ENCODE assay signal across 10 cellular contexts in genomic region chr1:25435315-25436103, GRCh38. TPM values are rescaled to one million over a fixed set of nuclear protein-coding genes. Genes with fewer than 3 reads are reported as not detected.
A peak's percentile ranks its signal among the peaks of the same experiment; 100 is the strongest.
DNase-seq lines count a peak whose midpoint lies in the region; ATAC-seq and TF ChIP-seq lines count a peak whose summit lies in the region.
"Had no signal": no experiment of that assay in that cellular context is flagged by ENCODE, and none has a peak within 500 bp of the region (broad histone marks: within the 10 kb centered on the region; RNA-seq: fewer than 3 reads in every experiment).

No MANE protein-coding gene starts in this region.

- no peaks in the 10 kb centered on the region for H3K9me3 ChIP-seq in T-helper 17 cell (ENCODE audit: control insufficient read depth, low read length, poor library complexity, severe bottlenecking)
- no peaks in the 10 kb centered on the region for H3K9me3 ChIP-seq in hepatocyte (ENCODE audit: low read depth)
- H3K9me3 ChIP-seq in tibial nerve, result no peaks in the 10 kb centered on the region
- H3K9me3 ChIP-seq: pancreas had no signal

- H3K27ac Mint-ChIP-seq in activated CD8-positive, alpha-beta memory T cell treated with anti-CD3 and anti-CD28 coated beads, Interleukin-2, amount 10 ng/mL, durations not matched to agents 7 days and 5 days, result peak overlapping the region; percentile 68
- peak overlapping the region; percentile 79 for H3K27ac Mint-ChIP-seq in T-helper 17 cell

- peak overlapping the region; percentile 56 for H3K4me2 ChIP-seq in hepatocyte

- no peaks in the 10 kb centered on the region for H3K9me2 ChIP-seq in hepatocyte (replicated peaks; ENCODE audit: insufficient read depth)

- no peaks in the 10 kb centered on the region for H3K27me3 Mint-ChIP-seq in activated CD8-positive, alpha-beta memory T cell treated with anti-CD3 and anti-CD28 coated beads, Interleukin-2, amount 10 ng/mL, durations not matched to agents 7 days and 5 days
- H3K27me3 Mint-ChIP-seq in T-helper 17 cell, result no peaks in the 10 kb centered on the region

- H3K4me3 ChIP-seq in hepatocyte (no peak overlapping the region), tibial nerve (no peak overlapping the region)
- H3K4me3 ChIP-seq: pancreas had no signal

- H3K4me1 ChIP-seq in hepatocyte (ENCODE audit: insufficient read depth) (peaks cover 36% of the 10 kb centered on the region), tibial nerve (peaks cover 0 to 54% (median 35%) of the 10 kb centered on the region in 4 donors)

- H3K4me1 Mint-ChIP-seq in activated CD8-positive, alpha-beta memory T cell treated with anti-CD3 and anti-CD28 coated beads, Interleukin-2, amount 10 ng/mL, durations not matched to agents 7 days and 5 days, result peaks cover 51% of the 10 kb centered on the region
- H3K4me1 Mint-ChIP-seq in T-helper 17 cell, result peaks cover 39% of the 10 kb centered on the region

- H3K27ac ChIP-seq in hepatocyte (no peak overlapping the region), tibial nerve (peak overlapping the region in 2 of 4 donors; percentile 22 to 53)

- peaks cover 57% of the 10 kb centered on the region for H4K20me1 ChIP-seq in hepatocyte (ENCODE audit: insufficient read depth, poor library complexity, severe bottlenecking)

- H3K36me3 ChIP-seq in hepatocyte (replicated peaks; ENCODE audit: insufficient read depth, low read depth) (no peaks in the 10 kb centered on the region), tibial nerve (no peaks in the 10 kb centered on the region)
- H3K36me3 ChIP-seq: pancreas had no signal

- WGBS in hepatocyte (ENCODE audit: low lambda C conversion rate, missing lambda C conversion rate), result 47% methylated on average over 4 of the region's 4 CpGs
- WGBS in tibial nerve, 2 donors, result 34 to 39% methylated on average over 4 of the region's 4 CpGs

- peak in 1 of 2 donors; percentile 16 for TF ChIP-seq EP300 in tibial nerve (IDR thresholded peaks at IDR 0.05)

- DNase-seq in activated CD8-positive, alpha-beta memory T cell treated with anti-CD3 and anti-CD28 coated beads, Interleukin-2, amount 10 ng/mL, durations not matched to agents 7 days and 5 days, result no peak
- no peak for DNase-seq in activated CD8-positive, alpha-beta memory T cell treated with anti-CD3 and anti-CD28 coated beads, Interleukin-2, amount 50 U/mL, for 4 hours
- DNase-seq in T-helper 17 cell, result no peak
- DNase-seq in hepatocyte (ENCODE audit: low spot score), result no peak
- peak; percentile 19 for DNase-seq in superior temporal gyrus (ENCODE audit: extremely low spot score)
- DNase-seq in tibial nerve (ENCODE audit: low spot score in 2 of 2), result no peak
- no peak for DNase-seq in NCI-H2107 (lab: John Stamatoyannopoulos, UW)
- no peak for DNase-seq in stimulated activated CD8-positive, alpha-beta memory T cell treated with anti-CD3 and anti-CD28 coated beads, Interleukin-4, amount 100 ng/mL, for 48 hours
- DNase-seq: pancreas had no signal

- TF ChIP-seq POLR2A in tibial nerve (IDR thresholded peaks at IDR 0.05), result no peak

- CTCF ChIA-PET in activated CD8-positive, alpha-beta memory T cell treated with anti-CD3 and anti-CD28 coated beads, Interleukin-2, amount 10 ng/mL, durations not matched to agents 7 days and 5 days (lab: Charles Lee), result interaction anchor here (1.3 to 1.9 kb wide), 3 partner anchors 15 to 375 kb away, joined by 5 to 7 read pairs (median 5); no protein-coding TSS in a partner anchor

- TF ChIP-seq CTCF in hepatocyte (IDR thresholded peaks at IDR 0.05; ENCODE audit: poor library complexity) (no peak), tibial nerve (IDR thresholded peaks at IDR 0.05) (no peak)

- H3K9me3 Mint-ChIP-seq in activated CD8-positive, alpha-beta memory T cell treated with anti-CD3 and anti-CD28 coated beads, Interleukin-2, amount 10 ng/mL, durations not matched to agents 7 days and 5 days (ENCODE audit: low read depth), result no peaks in the 10 kb centered on the region

- H2AFZ ChIP-seq in hepatocyte, result no peak overlapping the region

- no peak for ATAC-seq in activated CD8-positive, alpha-beta memory T cell treated with anti-CD3 and anti-CD28 coated beads, Interleukin-2, amount 10 ng/mL, durations not matched to agents 7 days and 5 days
- ATAC-seq in T-helper 17 cell, result no peak

- H3K27me3 ChIP-seq in hepatocyte, result no peaks in the 10 kb centered on the region
- no peaks in the 10 kb centered on the region for H3K27me3 ChIP-seq in tibial nerve
- H3K27me3 ChIP-seq: pancreas had no signal

- H3K79me2 ChIP-seq in hepatocyte, result peaks cover 92% of the 10 kb centered on the region

- H3K4me3 Mint-ChIP-seq in activated CD8-positive, alpha-beta memory T cell treated with anti-CD3 and anti-CD28 coated beads, Interleukin-2, amount 10 ng/mL, durations not matched to agents 7 days and 5 days, result peak overlapping the region; percentile 34
- H3K4me3 Mint-ChIP-seq in T-helper 17 cell, result peak overlapping the region; percentile 68

- H3K36me3 Mint-ChIP-seq in activated CD8-positive, alpha-beta memory T cell treated with anti-CD3 and anti-CD28 coated beads, Interleukin-2, amount 10 ng/mL, durations not matched to agents 7 days and 5 days, result peaks cover 3% of the 10 kb centered on the region
- H3K36me3 Mint-ChIP-seq in T-helper 17 cell (ENCODE audit: low read depth), result no peaks in the 10 kb centered on the region

RNA-seq across cellular contexts. Expression of gene MACO1, which starts 4.8 kb away (rescaled TPM):
- 10 to 100 TPM; 13.0 to 15.7 TPM for total RNA-seq in activated CD8-positive, alpha-beta memory T cell treated with anti-CD3 and anti-CD28 coated beads, Interleukin-2, amount 10 ng/mL, durations not matched to agents 7 days and 5 days
- total RNA-seq in T-helper 17 cell, result 10 to 100 TPM; 16.3 to 21.6 TPM
- total RNA-seq in hepatocyte, result 27.0 and 27.2 TPM in 2 replicates
- 14.1 and 14.3 TPM in 2 replicates for polyA plus RNA-seq in hepatocyte
- total RNA-seq in tibial nerve, result 10 to 100 TPM in 3 of 4 donors, 1 to 10 TPM in 1; 8.8 to 16.2 (median 13.7) TPM

RNA-seq across cellular contexts. Expression of gene RHCE, which starts 14.9 kb away (rescaled TPM):
- total RNA-seq in activated CD8-positive, alpha-beta memory T cell treated with anti-CD3 and anti-CD28 coated beads, Interleukin-2, amount 10 ng/mL, durations not matched to agents 7 days and 5 days, result not detected
- total RNA-seq in T-helper 17 cell (not detected), hepatocyte (1.4 and 8.8 TPM in 2 replicates), tibial nerve (under 1 TPM in 1 of 4 donors, not detected in 3; 0.22 TPM)
- polyA plus RNA-seq in hepatocyte, result 0.27 and 0.80 TPM in 2 replicates
- total RNA-seq: T-helper 2 cell treated with Interferon-gamma antibody and Interleukin-4, amounts not matched to agents 100 ng/mL and 5 ng/mL, for 36 hours had no signal
